In genomic region chr20:266604-267562, GRCh38 we compare ENCODE assay signal across 1 cellular context.
A peak's percentile ranks its signal among the peaks of the same experiment; 100 is the strongest.
TF ChIP-seq lines count a peak whose summit lies in the region.

No MANE protein-coding gene starts in this region.

TF ChIP-seq in HepG2, 621 proteins besides CTCF, POLR2A, EP300 and RAD21 (continued from another document and continues in another):
- TF ChIP-seq DZIP1 (CRISPR knock-in tag; IDR thresholded peaks at IDR 0.05), result peak; percentile 90; the same call in 1 of the 2 replicates
- TF ChIP-seq THAP11 (CRISPR knock-in tag; IDR thresholded peaks at IDR 0.05), result peak; percentile 82
- TF ChIP-seq ZNF775 (CRISPR knock-in tag; IDR thresholded peaks at IDR 0.05; ENCODE audit: borderline replicate concordance), result peak; percentile 91
- peak; percentile 73; the same call in 1 of the 2 replicates for TF ChIP-seq HOMEZ (CRISPR knock-in tag; IDR thresholded peaks at IDR 0.05; ENCODE audit: low read depth)
- TF ChIP-seq ZBTB49 (CRISPR knock-in tag; IDR thresholded peaks at IDR 0.05; ENCODE audit: borderline replicate concordance), result 0 out of 2 replicates have a peak, but pooled peaks have one; percentile 36
- TF ChIP-seq IKZF1 (IDR thresholded peaks at IDR 0.05), result no peak
- TF ChIP-seq NCOR1 (IDR thresholded peaks at IDR 0.05; ENCODE audit: borderline replicate concordance, low read length), result 0 out of 2 replicates have a peak, but pooled peaks have one; percentile 33
- TF ChIP-seq ZNF609 (CRISPR knock-in tag; IDR thresholded peaks at IDR 0.05; ENCODE audit: borderline replicate concordance), result peak; percentile 79; the same call in 1 of the 2 replicates
- TF ChIP-seq MAFG (CRISPR knock-in tag; IDR thresholded peaks at IDR 0.05), result 0 out of 2 replicates have a peak, but pooled peaks have one; percentile 41
- no peak for TF ChIP-seq KLF15 (CRISPR knock-in tag; IDR thresholded peaks at IDR 0.05; ENCODE audit: borderline replicate concordance)
- peak; percentile 91 for TF ChIP-seq ERF (CRISPR knock-in tag; IDR thresholded peaks at IDR 0.05)
- peak; percentile 94 for TF ChIP-seq THAP9 (CRISPR knock-in tag; IDR thresholded peaks at IDR 0.05; ENCODE audit: borderline replicate concordance)
- peak; percentile 93 for TF ChIP-seq PATZ1 (CRISPR knock-in tag; IDR thresholded peaks at IDR 0.05)
- peak; percentile 99 for TF ChIP-seq HNRNPLL (IDR thresholded peaks at IDR 0.05; ENCODE audit: low read depth, low read length, poor library complexity, severe bottlenecking)
- TF ChIP-seq ZNF770 (CRISPR knock-in tag; IDR thresholded peaks at IDR 0.05), result no peak; the same call in 1 of the 2 replicates
- no peak for TF ChIP-seq PRDM15 (CRISPR knock-in tag; IDR thresholded peaks at IDR 0.05)
